In genomic region chr4:140137654-140138053, GRCh38 we compare ENCODE assay signal across 17 cellular contexts. TPM values are rescaled to one million over a fixed set of nuclear protein-coding genes. Genes with fewer than 3 reads are reported as not detected.
DNase-seq lines count a peak whose midpoint lies in the region; ATAC-seq, FAIRE-seq and TF ChIP-seq lines count a peak whose summit lies in the region.
"Had no signal": no experiment of that assay in that cellular context is flagged by ENCODE, and none has a peak within 500 bp of the region (broad histone marks: within the 10 kb centered on the region; RNA-seq: fewer than 3 reads in every experiment).

No MANE protein-coding gene starts in this region.

- H3K4me1 Mint-ChIP-seq in nephron, result peaks cover 58% of the 10 kb centered on the region
- peaks cover 12 to 28% (median 17%) of the 10 kb centered on the region in 4 donors for H3K4me1 Mint-ChIP-seq in naive thymus-derived CD8-positive, alpha-beta T cell

- no peaks in the 10 kb centered on the region for H4K20me1 ChIP-seq in endothelial cell of umbilical vein (replicated peaks; ENCODE audit: control insufficient read depth, extremely low read depth, insufficient read depth, low read length)

- no peak for FAIRE-seq in endothelial cell of umbilical vein (lab: Jason Lieb, UNC)

- dilution Hi-C loops in endothelial cell of umbilical vein (cut with MboI; ENCODE audit: extremely low pct_ligation_motif_present, low sequenced_read_pairs), result no loop called here

- H3K36me3 Mint-ChIP-seq in nephron (ENCODE audit: low read depth), result no peaks in the 10 kb centered on the region
- no peaks in the 10 kb centered on the region for H3K36me3 Mint-ChIP-seq in naive thymus-derived CD8-positive, alpha-beta T cell

- peak overlapping the region; percentile 49 for H3K4me2 ChIP-seq in endothelial cell of umbilical vein (ENCODE audit: insufficient read depth, low read length)

- DNase-seq in ELF-1 (ENCODE audit: low read depth, low spot score) (peak; percentile 53), OCI-M1 (lab: John Stamatoyannopoulos, UW) (peak; percentile 22), endothelial cell of umbilical vein (ENCODE audit: low read depth, low spot score) (peak; percentile 29), caudate nucleus (lab: John Stamatoyannopoulos, UW) (no peak)
- DNase-seq in naive thymus-derived CD8-positive, alpha-beta T cell, result no peak
- DNase-seq: activated CD4-positive, alpha-beta T cell treated with anti-CD3 and anti-CD28 coated beads, Interleukin-2, amount 50 U/mL, for 4 hours; activated naive CD4-positive, alpha-beta T cell; BE2C; heart left ventricle; midbrain; NCI-H2171; stimulated activated CD4-positive, alpha-beta T cell treated with anti-CD3 and anti-CD28 coated beads, Interleukin-4, amount 100 ng/mL, for 1 hour; stomach; T-helper 2 cell had no signal

- peaks cover 18% of the 10 kb centered on the region for H3K79me2 ChIP-seq in endothelial cell of umbilical vein (ENCODE audit: control insufficient read depth, insufficient read depth, low read length)

- no peak for TF ChIP-seq CTCF in endothelial cell of umbilical vein (IDR thresholded peaks at IDR 0.05; ENCODE audit: extremely low read depth in 1 of 2, insufficient read depth in 1 of 2, low read depth in 1 of 2, low read length in 2 of 2)
- no peak for TF ChIP-seq CTCF in nephron (IDR thresholded peaks at IDR 0.05; ENCODE audit: unreplicated experiment in 3 of 3)

- intact Hi-C loops in endothelial cell of umbilical vein (cut with micrococcal nuclease), result no loop called here

- no peak for ATAC-seq in HG02798 (IDR thresholded peaks at IDR 0.05; ENCODE audit: poor library complexity, unreplicated experiment)
- no peak for ATAC-seq in GM21367 (IDR thresholded peaks at IDR 0.05; ENCODE audit: unreplicated experiment)
- ATAC-seq in naive thymus-derived CD8-positive, alpha-beta T cell, result no peak
- ATAC-seq: heart left ventricle had no signal

- H3K4me1 ChIP-seq in endothelial cell of umbilical vein (ENCODE audit: control insufficient read depth, extremely low read depth, insufficient read depth, low read length), result peaks cover 23% of the 10 kb centered on the region

- CTCF ChIA-PET in endothelial cell of umbilical vein (lab: Charles Lee), result interaction anchor here (0.8 to 1.7 kb wide), 3 partner anchors 11 to 222 kb away, joined by 3 to 4 read pairs (median 3); no protein-coding TSS in a partner anchor

- H2AFZ ChIP-seq in endothelial cell of umbilical vein (ENCODE audit: low read depth, low read length), result peak overlapping the region; percentile 9

- POLR2A ChIA-PET in endothelial cell of umbilical vein (lab: Charles Lee), result interaction anchor here (1.0 kb wide), 1 partner anchor 16 kb away, joined by 3 read pairs; the partner anchor contains the start of gene MAML3
- POLR2A ChIA-PET in naive thymus-derived CD8-positive, alpha-beta T cell (lab: Charles Lee), result interaction anchor here (0.6 kb wide), 1 partner anchor 10 kb away, joined by 3 read pairs; no protein-coding TSS in a partner anchor

- no peaks in the 10 kb centered on the region for H3K27me3 Mint-ChIP-seq in nephron (ENCODE audit: low read depth)
- H3K27me3 Mint-ChIP-seq in naive thymus-derived CD8-positive, alpha-beta T cell, result no peaks in the 10 kb centered on the region

- no peak overlapping the region for H3K4me3 ChIP-seq in endothelial cell of umbilical vein (replicated peaks in 1 of 3; ENCODE audit: insufficient read depth in 1 of 3, low read depth in 1 of 3, low read length in 3 of 3)
- H3K4me3 ChIP-seq: heart left ventricle, stomach had no signal

- no peaks in the 10 kb centered on the region for H3K9me3 ChIP-seq in endothelial cell of umbilical vein (replicated peaks; ENCODE audit: control insufficient read depth, insufficient read depth, low read length)
- H3K9me3 ChIP-seq: BE2C, heart left ventricle, stomach had no signal

- peak overlapping the region; percentile 95 to 98 (median 96) for H3K27ac Mint-ChIP-seq in nephron
- peak overlapping the region in 2 of 10 donors; percentile 1 to 23 for H3K27ac Mint-ChIP-seq in naive thymus-derived CD8-positive, alpha-beta T cell

- H3K9ac ChIP-seq in endothelial cell of umbilical vein (replicated peaks; ENCODE audit: extremely low read depth, insufficient read depth, low read length), result no peak overlapping the region

- H3K9me1 ChIP-seq in endothelial cell of umbilical vein (replicated peaks; ENCODE audit: control insufficient read depth, extremely low read depth, insufficient read depth, low read length), result no peaks in the 10 kb centered on the region

- H3K27me3 ChIP-seq in endothelial cell of umbilical vein (ENCODE audit: control insufficient read depth in 2 of 2, insufficient read depth in 2 of 2, low read length in 2 of 2), result no peaks in the 10 kb centered on the region
- H3K27me3 ChIP-seq: BE2C, heart left ventricle, stomach had no signal

- TF ChIP-seq POLR2A in endothelial cell of umbilical vein (IDR thresholded peaks at IDR 0.05; ENCODE audit: low read depth, low read length), result no peak

- BruUV-seq in endothelial cell of umbilical vein (replicated peaks; lab: Mats Ljungman, UMichigan), result no TSS peak

- H3K9me3 Mint-ChIP-seq in nephron, result no peaks in the 10 kb centered on the region
- H3K9me3 Mint-ChIP-seq in naive thymus-derived CD8-positive, alpha-beta T cell, result no peaks in the 10 kb centered on the region

- no peaks in the 10 kb centered on the region for H3K36me3 ChIP-seq in endothelial cell of umbilical vein (ENCODE audit: control insufficient read depth in 2 of 2, extremely low read depth in 1 of 2, insufficient read depth in 2 of 2, low read length in 2 of 2)
- H3K36me3 ChIP-seq: BE2C, heart left ventricle, stomach had no signal

- peak overlapping the region; percentile 50 to 74 (median 57) for H3K4me3 Mint-ChIP-seq in nephron
- no peak overlapping the region for H3K4me3 Mint-ChIP-seq in naive thymus-derived CD8-positive, alpha-beta T cell

- H3K27ac ChIP-seq in endothelial cell of umbilical vein (ENCODE audit: insufficient read depth, low read depth, low read length) (no peak overlapping the region), caudate nucleus (ENCODE audit: low read depth, low read length) (no peak overlapping the region)
- H3K27ac ChIP-seq: heart left ventricle had no signal

TF ChIP-seq in endothelial cell of umbilical vein, 7 proteins besides CTCF, POLR2A, EP300 and RAD21:
- TF ChIP-seq GATA2 (IDR thresholded peaks at IDR 0.05; ENCODE audit: insufficient read depth, insufficient read length, low read depth, low read length) (no peak), MAX (IDR thresholded peaks at IDR 0.05; ENCODE audit: insufficient read depth, insufficient read length) (no peak), JUN (IDR thresholded peaks at IDR 0.05; ENCODE audit: borderline replicate concordance, insufficient read depth, insufficient read length, low read depth) (no peak), EZH2 (IDR thresholded peaks at IDR 0.05; ENCODE audit: borderline replicate concordance, low read depth, low read length, severe bottlenecking) (no peak), FOS (IDR thresholded peaks at IDR 0.05; ENCODE audit: borderline replicate concordance, insufficient read depth, low read length) (no peak), MYC (IDR thresholded peaks at IDR 0.05; ENCODE audit: low read depth, low read length) (no peak), POLR2AphosphoS5 (IDR thresholded peaks at IDR 0.05; ENCODE audit: insufficient read depth, low read depth, low read length) (no peak)

RNA-seq across cellular contexts. Expression of gene MAML3, which starts 16.3 kb away (rescaled TPM):
- total RNA-seq in endothelial cell of umbilical vein, result 20.1 and 20.3 TPM in 2 replicates
- polyA plus RNA-seq in endothelial cell of umbilical vein, result 13.1 and 14.0 TPM in 2 replicates
- 11.6 TPM in 2 replicates for polyA plus RNA-seq in endothelial cell of umbilical vein (2011; cell fraction: cytosol; rRNA removed)
- 21.1 and 27.4 TPM in 2 replicates for polyA plus RNA-seq in endothelial cell of umbilical vein (2011; cell fraction: nucleus; rRNA removed)
- polyA plus RNA-seq in endothelial cell of umbilical vein (2012), result 8.1 and 10.2 TPM in 2 replicates
- 24.5 and 26.5 TPM in 2 replicates for polyA minus RNA-seq in endothelial cell of umbilical vein
- polyA minus RNA-seq in endothelial cell of umbilical vein (2011; cell fraction: cytosol; rRNA and poly(A)+ RNA removed), result 1.1 TPM
- polyA minus RNA-seq in endothelial cell of umbilical vein (2011; cell fraction: nucleus; rRNA and poly(A)+ RNA removed), result 55.7 and 61.8 TPM in 2 replicates
- total RNA-seq in naive thymus-derived CD8-positive, alpha-beta T cell, result 1 to 10 TPM; 4.9 to 5.3 TPM
- 1 to 10 TPM in 2 of 3 donors, under 1 TPM in 1; 0.51 to 1.6 (median 1.4) TPM for polyA plus RNA-seq in naive thymus-derived CD8-positive, alpha-beta T cell

Comparison
In these comparisons a context has a peak if more than half of its experiments do, and no peak if none do; other contexts are left out.
1. DNase-seq: peak in ELF-1 (single experiment), OCI-M1 (single experiment) and endothelial cell of umbilical vein (single experiment); none in caudate nucleus (0 of 61) and naive thymus-derived CD8-positive, alpha-beta T cell (0 of 10).
2. H3K4me3 Mint-ChIP-seq: peak in nephron (3 of 3); none in naive thymus-derived CD8-positive, alpha-beta T cell (0 of 10).